17 cellular contexts compared by ENCODE assay signal in the genomic region with DNA sequence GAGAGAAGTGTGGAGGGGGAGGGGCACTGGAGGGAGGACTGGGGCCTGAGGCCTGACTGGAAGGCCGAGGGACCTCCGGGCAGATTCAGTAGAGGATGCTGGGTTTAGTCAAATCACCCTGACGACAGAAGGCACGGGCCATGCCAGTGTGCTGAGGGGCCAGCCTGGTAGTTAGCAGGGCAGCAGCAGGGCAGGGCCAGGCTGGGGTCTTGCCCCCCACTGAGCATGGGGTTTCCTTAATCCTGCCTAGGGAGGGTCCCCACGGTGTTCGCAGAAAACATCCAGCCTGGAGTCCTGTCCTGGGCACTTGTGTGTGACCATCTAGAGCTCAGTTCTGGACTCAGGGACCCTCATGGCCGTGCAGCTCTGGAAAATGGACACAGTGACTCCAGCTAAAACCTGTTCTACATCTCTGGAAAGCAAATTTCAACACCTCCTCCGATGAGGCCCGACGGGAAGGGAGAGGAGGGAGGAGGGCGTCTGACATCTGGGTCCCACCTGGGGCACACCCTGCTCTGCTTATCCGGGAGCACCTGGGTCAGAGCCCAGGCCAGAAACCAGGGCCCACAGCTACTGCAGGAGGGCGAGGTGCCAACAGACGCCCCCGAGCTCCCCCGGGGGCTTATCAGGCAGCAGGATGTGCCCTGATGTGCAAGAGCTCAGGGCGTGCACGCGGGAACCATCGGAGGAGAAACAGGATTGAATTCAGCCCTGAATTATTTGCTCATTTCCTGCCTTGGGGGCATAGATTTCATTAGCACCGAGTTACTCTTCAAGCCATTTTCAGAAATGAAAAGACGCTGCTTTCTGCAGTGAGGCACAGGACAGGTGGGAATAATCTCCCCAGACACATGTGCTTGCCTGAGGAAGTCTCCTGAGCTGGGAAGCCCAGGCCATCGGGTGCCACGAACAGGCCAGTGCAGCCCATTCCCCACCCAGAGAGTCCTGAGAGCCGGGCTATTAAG.
DNase-seq lines count a peak whose midpoint lies in the region; ATAC-seq and TF ChIP-seq lines count a peak whose summit lies in the region.
"Had no signal": no experiment of that assay in that cellular context is flagged by ENCODE, and none has a peak within 500 bp of the region (broad histone marks: within the 10 kb centered on the region; RNA-seq: fewer than 3 reads in every experiment).

No MANE protein-coding gene starts in this region.

- H3K36me3 Mint-ChIP-seq in glutamatergic neuron (ENCODE audit: unreplicated experiment), result peaks cover 21% of the 10 kb centered on the region
- peaks cover 18% of the 10 kb centered on the region for H3K36me3 Mint-ChIP-seq in Calu3 (ENCODE audit: insufficient read depth, unreplicated experiment)

- H3K9me3 Mint-ChIP-seq in glutamatergic neuron (ENCODE audit: unreplicated experiment) (peaks cover 10% of the 10 kb centered on the region), Calu3 (ENCODE audit: low read depth, unreplicated experiment) (no peaks in the 10 kb centered on the region)

- H3K27ac Mint-ChIP-seq in glutamatergic neuron (ENCODE audit: unreplicated experiment) (no peak overlapping the region), Calu3 (ENCODE audit: unreplicated experiment) (no peak overlapping the region)

- POLR2A ChIA-PET in A673 (lab: Charles Lee; ENCODE audit: low non-redundant PET) (no interaction called here), RWPE1 (lab: Yijun Ruan, JAX; ENCODE audit: low non-redundant PET) (no interaction called here)

- H3K27me3 Mint-ChIP-seq in glutamatergic neuron (ENCODE audit: unreplicated experiment) (peaks cover 16% of the 10 kb centered on the region), Calu3 (ENCODE audit: unreplicated experiment) (no peaks in the 10 kb centered on the region)

- intact Hi-C loops in A673 (cut with micrococcal nuclease; ENCODE audit: unreplicated experiment), result no loop called here
- intact Hi-C loops in Calu3 (cut with micrococcal nuclease; ENCODE audit: unreplicated experiment), result no loop called here

- H3K9me3 ChIP-seq in A673 (ENCODE audit: low read depth, low read length, poor library complexity, severe bottlenecking), result no peaks in the 10 kb centered on the region
- H3K9me3 ChIP-seq: stomach had no signal

- DNase-seq in A673 (ENCODE audit: low spot score) (peak; percentile 71), ELR (ENCODE audit: low read depth) (peak; percentile 31), RWPE1 (ENCODE audit: low spot score) (peak; percentile 44), glutamatergic neuron (peak; percentile 22), Calu3 (no peak), nucleus accumbens (lab: John Stamatoyannopoulos, UW) (no peak)
- DNase-seq: activated naive CD4-positive, alpha-beta T cell; brain microvascular endothelial cell; DMS153; mesenchymal stem cell; NCI-H2107; occipital lobe; stomach had no signal

- H3K27ac ChIP-seq in A673 (ENCODE audit: low read depth, low read length, poor library complexity, severe bottlenecking), result no peak overlapping the region
- H3K27ac ChIP-seq in RWPE1, result peak overlapping the region; percentile 85
- H3K27ac ChIP-seq: brain microvascular endothelial cell, stomach, VCaP had no signal

- peaks cover 8% of the 10 kb centered on the region for H3K4me1 ChIP-seq in A673 (ENCODE audit: insufficient read depth, low read length, poor library complexity, severe bottlenecking)

- TF ChIP-seq CTCF in A673 (conservative IDR thresholded peaks at IDR 0.05; ENCODE audit: low read depth, low read length), result no peak
- TF ChIP-seq CTCF in RWPE1 (conservative IDR thresholded peaks at IDR 0.05; ENCODE audit: low read depth), result no peak
- no peak for TF ChIP-seq CTCF in glutamatergic neuron (IDR thresholded peaks at IDR 0.05; ENCODE audit: partially characterized antibody, unreplicated experiment)
- no peak for TF ChIP-seq CTCF in Calu3 (IDR thresholded peaks at IDR 0.05; ENCODE audit: unreplicated experiment)

- no TSS peak for BruUV-seq in A673 (replicated peaks; lab: Mats Ljungman, UMichigan)
- no TSS peak for BruUV-seq in Calu3 (replicated peaks; lab: Mats Ljungman, UMichigan)

- no peak overlapping the region for H3K4me3 ChIP-seq in A673 (ENCODE audit: low read depth, low read length, poor library complexity, severe bottlenecking)
- H3K4me3 ChIP-seq: skin epidermis, stomach had no signal

- CTCF ChIA-PET in A673 (lab: Charles Lee) (no interaction called here), RWPE1 (lab: Yijun Ruan, JAX) (interaction anchor here (0.7 kb wide), 1 partner anchor 96 kb away, joined by 3 read pairs; no protein-coding TSS in a partner anchor), Calu3 (lab: Charles Lee) (no interaction called here)

- H3K27me3 ChIP-seq in A673 (replicated peaks; ENCODE audit: insufficient read depth, low read depth, low read length, poor library complexity), result no peaks in the 10 kb centered on the region
- H3K27me3 ChIP-seq: brain microvascular endothelial cell, stomach had no signal

- ATAC-seq in GM19463 (IDR thresholded peaks at IDR 0.05; ENCODE audit: unreplicated experiment) (no peak), HG03175 (IDR thresholded peaks at IDR 0.05; ENCODE audit: unreplicated experiment) (no peak)

- H3K36me3 ChIP-seq in A673 (ENCODE audit: insufficient read depth, low read length, poor library complexity, severe bottlenecking), result no peaks in the 10 kb centered on the region
- H3K36me3 ChIP-seq: brain microvascular endothelial cell had no signal

- H3K4me3 Mint-ChIP-seq in glutamatergic neuron (ENCODE audit: unreplicated experiment) (no peak overlapping the region), Calu3 (ENCODE audit: low read depth, unreplicated experiment) (no peak overlapping the region)

- H3K4me1 Mint-ChIP-seq in glutamatergic neuron (ENCODE audit: low read depth, unreplicated experiment) (peaks cover 43% of the 10 kb centered on the region), Calu3 (ENCODE audit: low read depth, unreplicated experiment) (no peaks in the 10 kb centered on the region)

Comparison
In these comparisons a context has a peak if more than half of its experiments do, and no peak if none do; other contexts are left out.
1. DNase-seq: peak in A673 (single experiment), ELR (single experiment), RWPE1 (single experiment) and glutamatergic neuron (single experiment); none in Calu3 (single experiment) and nucleus accumbens (0 of 56).